Comparison of ENCODE assay signal across 8 cellular contexts in genomic region chr3:182763896-182764295, GRCh38.
"Had no signal": no experiment of that assay in that cellular context is flagged by ENCODE, and none has a peak within 500 bp of the region (broad histone marks: within the 10 kb centered on the region; RNA-seq: fewer than 3 reads in every experiment).

No MANE protein-coding gene starts in this region.

- H3K4me1 Mint-ChIP-seq: H9 had no signal

- H3K9ac ChIP-seq: GM23248 had no signal

- H3K4me3 ChIP-seq: GM23248 had no signal

- H2AFZ ChIP-seq: GM23248 had no signal

- ATAC-seq: HepG2 had no signal

- H3K27ac Mint-ChIP-seq: H9, HFFc6, IgD-negative memory B cell had no signal

- H3K4me3 Mint-ChIP-seq: H9, HFFc6, IgD-negative memory B cell had no signal

- H3K9me3 Mint-ChIP-seq: H9, HFFc6 had no signal

- DNase-seq: GM23248, H9, HCEC 1CT, HFFc6, KG1 had no signal

- H3K27ac ChIP-seq: GM23248, HL-60 had no signal
